Comparison of ENCODE assay signal across 23 cellular contexts in the genomic region with DNA sequence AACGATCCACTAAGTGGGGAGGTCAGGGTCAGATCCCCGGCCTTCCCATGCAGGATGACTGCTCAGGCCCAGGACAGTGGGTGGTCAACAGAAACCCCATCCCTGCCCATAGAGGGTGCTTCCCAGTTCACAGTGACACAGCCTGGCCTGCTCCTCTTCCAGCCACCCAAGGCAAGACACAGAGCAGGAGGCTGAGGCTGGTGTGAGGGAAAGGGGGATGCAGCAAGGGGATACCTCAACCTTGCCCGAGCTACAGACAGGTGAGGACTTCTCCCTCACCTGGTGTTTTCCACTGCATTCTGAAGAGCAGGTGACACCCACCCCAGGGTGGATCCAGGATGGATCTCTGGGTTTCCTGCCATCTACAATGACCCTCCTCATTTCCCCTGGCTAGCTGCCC.
"Had no signal": no experiment of that assay in that cellular context is flagged by ENCODE, and none has a peak within 500 bp of the region (broad histone marks: within the 10 kb centered on the region; RNA-seq: fewer than 3 reads in every experiment).

No MANE protein-coding gene starts in this region.

- H3K36me3 Mint-ChIP-seq: immature natural killer cell had no signal

- H3K27me3 ChIP-seq: foreskin keratinocyte, neutrophil, pancreas, uterus had no signal

- H3K27ac ChIP-seq: foreskin keratinocyte, left ventricle myocardium inferior, neutrophil, pancreas, psoas muscle, thoracic aorta, uterus had no signal

- DNase-seq: cerebellar nuclear complex; dermis blood vessel endothelial cell; foreskin keratinocyte; immature natural killer cell; left cardiac atrium; left ventricle myocardium inferior; mesenchymal stem cell; midbrain; nephron progenitor cell; pancreas; psoas muscle; retina; stimulated activated CD4-positive, alpha-beta T cell treated with anti-CD3 and anti-CD28 coated beads, Interleukin-2, amount 100 ng/mL, for 24 hours; stimulated activated CD4-positive, alpha-beta T cell treated with anti-CD3 and anti-CD28 coated beads, Interleukin-4, amount 100 ng/mL, for 4 hours; stimulated activated naive B cell treated with anti-CD40 and anti-IgM and Interleukin-4, amounts not matched to agents 10 μg/mL and 1 μg/mL and 100 μg/mL, for 72 hours; substantia nigra; trophoblast cell had no signal

- H3K36me3 ChIP-seq: neutrophil, pancreas, thoracic aorta, uterus had no signal

- H3K4me3 ChIP-seq: left ventricle myocardium inferior, lung, pancreas, psoas muscle, thoracic aorta, uterus had no signal

- H3K9me3 Mint-ChIP-seq: stimulated activated naive CD8-positive, alpha-beta T cell treated with anti-CD3 and anti-CD28 coated beads, Interleukin-15, amount 100 ng/mL, for 72 hours had no signal

- H3K4me1 Mint-ChIP-seq: immature natural killer cell; stimulated activated naive B cell treated with anti-CD40 and anti-IgM and Interleukin-4, amounts not matched to agents 10 μg/mL and 1 μg/mL and 100 μg/mL, for 72 hours; stimulated activated naive CD8-positive, alpha-beta T cell treated with anti-CD3 and anti-CD28 coated beads, Interleukin-15, amount 100 ng/mL, for 72 hours had no signal

- ATAC-seq: foreskin keratinocyte; left cardiac atrium; pancreas; psoas muscle; sciatic nerve; stimulated activated naive B cell treated with anti-CD40 and anti-IgM and Interleukin-4, amounts not matched to agents 10 μg/mL and 1 μg/mL and 100 μg/mL, for 72 hours; stimulated activated naive CD8-positive, alpha-beta T cell treated with anti-CD3 and anti-CD28 coated beads, Interleukin-15, amount 100 ng/mL, for 72 hours had no signal

- H3K27ac Mint-ChIP-seq: immature natural killer cell; nephron progenitor cell; stimulated activated naive B cell treated with anti-CD40 and anti-IgM and Interleukin-4, amounts not matched to agents 10 μg/mL and 1 μg/mL and 100 μg/mL, for 72 hours had no signal

- H3K4me1 ChIP-seq: foreskin keratinocyte, left ventricle myocardium inferior, pancreas, psoas muscle, uterus had no signal

- H3K4me3 Mint-ChIP-seq: immature natural killer cell; nephron progenitor cell; stimulated activated naive B cell treated with anti-CD40 and anti-IgM and Interleukin-4, amounts not matched to agents 10 μg/mL and 1 μg/mL and 100 μg/mL, for 72 hours; stimulated activated naive CD8-positive, alpha-beta T cell treated with anti-CD3 and anti-CD28 coated beads, Interleukin-15, amount 100 ng/mL, for 72 hours had no signal

- H3K9me3 ChIP-seq: neutrophil, pancreas, uterus had no signal
